8 cellular contexts compared by ENCODE assay signal in the genomic region with DNA sequence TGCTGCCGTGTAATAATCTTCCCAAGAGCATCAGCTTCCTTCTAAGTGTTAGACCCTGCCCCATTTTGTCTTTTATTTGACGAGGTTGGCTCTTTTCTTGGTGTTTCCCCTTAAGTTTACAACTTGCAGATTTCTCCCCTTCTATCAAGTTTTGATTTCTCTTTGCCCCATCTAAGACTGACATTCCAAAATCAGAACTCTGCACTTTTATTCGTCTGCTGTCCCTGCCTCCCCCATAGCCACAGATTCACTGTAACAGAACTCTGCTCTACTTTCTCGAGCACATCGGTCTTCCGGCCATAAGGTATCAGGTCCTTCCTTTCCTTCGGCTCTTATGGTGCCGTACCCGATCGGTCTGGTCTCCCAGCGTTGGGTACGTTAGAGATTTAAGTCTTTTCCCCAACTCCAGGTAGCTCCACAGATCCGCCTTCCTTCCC. TPM values are rescaled to one million over a fixed set of nuclear protein-coding genes. Genes with fewer than 3 reads are reported as not detected.
DNase-seq lines count a peak whose midpoint lies in the region; FAIRE-seq and TF ChIP-seq lines count a peak whose summit lies in the region.

No MANE protein-coding gene starts in this region.

- peaks cover 30% of the 10 kb centered on the region for H3K4me1 Mint-ChIP-seq in nephron

- H3K4me3 ChIP-seq in GM12875 (ENCODE audit: low read depth, low read length) = peak overlapping the region; percentile 90
- peak overlapping the region; percentile 94 for H3K4me3 ChIP-seq in HFF-Myc (replicated peaks; ENCODE audit: low read depth, low read length)
- peak overlapping the region; percentile 79 for H3K4me3 ChIP-seq in SJSA1
- peak overlapping the region; percentile 89 for H3K4me3 ChIP-seq in epithelial cell of esophagus (ENCODE audit: low read length)

- FAIRE-seq in frontal cortex (lab: Jason Lieb, UNC) = no peak

- no peaks in the 10 kb centered on the region for H3K27me3 Mint-ChIP-seq in nephron (ENCODE audit: low read depth)

- TF ChIP-seq CTCF in GM12875 (IDR thresholded peaks at IDR 0.05; ENCODE audit: borderline replicate concordance, insufficient read depth, low read depth, low read length) (no peak), HFF-Myc (IDR thresholded peaks at IDR 0.05; ENCODE audit: low read depth, low read length, missing control alignments) (no peak), epithelial cell of esophagus (IDR thresholded peaks at IDR 0.05; ENCODE audit: insufficient read depth, low read depth, low read length, missing control alignments) (no peak), nephron (IDR thresholded peaks at IDR 0.05; ENCODE audit: unreplicated experiment in 3 of 3) (no peak)

- DNase-seq in HFF-Myc (ENCODE audit: extremely low read depth, low read depth) = no peak
- DNase-seq in SJSA1 (ENCODE audit: low read depth in 1 of 2, low spot score in 2 of 2) = peak in 1 of 2 experiments; percentile 18
- DNase-seq in epithelial cell of esophagus (ENCODE audit: low read depth) = peak; percentile 46
- DNase-seq in NCI-H2227 (lab: John Stamatoyannopoulos, UW; ENCODE audit: unreplicated experiment) = no peak
- no peak for DNase-seq in cortex of kidney (lab: John Stamatoyannopoulos, UW)
- DNase-seq in frontal cortex (ENCODE audit: low spot score in 2 of 2) = no peak

- H3K4me1 ChIP-seq in SJSA1 (replicated peaks) = peaks cover 26% of the 10 kb centered on the region

- no peaks in the 10 kb centered on the region for H3K9me3 Mint-ChIP-seq in nephron

- H3K9me3 ChIP-seq in SJSA1 (replicated peaks) = no peaks in the 10 kb centered on the region

- peak overlapping the region; percentile 76 for H3K27ac ChIP-seq in SJSA1

- H3K4me3 Mint-ChIP-seq in nephron = peak overlapping the region; percentile 99

- peaks cover 9% of the 10 kb centered on the region for H3K36me3 ChIP-seq in SJSA1

- H3K27ac Mint-ChIP-seq in nephron = peak overlapping the region; percentile 98 to 99 (median 99)

- H3K27me3 ChIP-seq in SJSA1 (replicated peaks) = no peaks in the 10 kb centered on the region

- no peaks in the 10 kb centered on the region for H3K36me3 Mint-ChIP-seq in nephron (ENCODE audit: low read depth)

RNA-seq across cellular contexts. Expression of gene DCP1B, which starts 0.6 kb away (rescaled TPM):
- total RNA-seq in SJSA1 (2014; rRNA removed; shearing (Covaris generic)) = 15.4 and 17.8 TPM in 2 replicates
- 6.1 TPM for total RNA-seq in frontal cortex

RNA-seq across cellular contexts. Expression of gene CACNA1C, which starts 49.1 kb away (rescaled TPM):
- total RNA-seq in SJSA1 (2014; rRNA removed; shearing (Covaris generic)) = 6.1 and 17.0 TPM in 2 replicates
- total RNA-seq in frontal cortex = 20.0 TPM
